Comparison of ENCODE assay signal across 9 cellular contexts in the genomic region with DNA sequence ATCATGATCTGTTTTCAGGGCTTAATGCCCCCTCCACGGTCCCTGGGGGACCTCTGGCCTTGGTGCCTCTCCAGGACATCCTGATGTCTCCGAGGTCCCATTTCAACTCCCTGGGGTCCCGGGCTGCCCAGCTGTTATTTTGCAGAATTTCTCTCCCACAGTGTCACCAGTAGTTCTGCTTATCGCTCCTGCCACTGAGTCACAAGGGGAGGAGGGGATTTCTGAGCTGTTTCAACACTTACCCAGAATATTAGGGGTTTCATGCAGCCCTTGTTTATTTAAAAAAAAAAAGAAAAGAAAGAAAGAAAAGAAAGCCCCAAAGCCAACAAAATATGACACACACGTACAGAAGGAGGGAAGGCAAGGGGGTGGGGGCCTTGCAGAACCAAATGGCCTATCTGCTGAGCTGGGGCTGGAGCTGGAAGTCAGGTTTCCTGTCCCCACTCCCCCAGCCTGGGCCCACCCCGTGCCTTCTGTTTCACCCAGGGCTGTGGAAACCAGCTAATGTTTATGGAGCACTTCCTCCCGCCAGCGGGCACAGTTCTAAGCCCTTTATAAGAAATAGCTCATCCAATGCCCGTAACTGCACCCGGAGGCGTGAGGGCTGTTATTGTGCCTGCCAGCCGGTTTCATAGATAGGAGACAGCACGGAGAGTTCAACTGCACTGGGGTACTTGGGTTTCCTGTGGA. TPM values are rescaled to one million over a fixed set of nuclear protein-coding genes. Genes with fewer than 3 reads are reported as not detected.
DNase-seq lines count a peak whose midpoint lies in the region; ATAC-seq, FAIRE-seq and TF ChIP-seq lines count a peak whose summit lies in the region.
"Had no signal": no experiment of that assay in that cellular context is flagged by ENCODE, and none has a peak within 500 bp of the region (broad histone marks: within the 10 kb centered on the region; RNA-seq: fewer than 3 reads in every experiment).

No MANE protein-coding gene starts in this region.

- peak overlapping the region; percentile 97 for H3K27ac Mint-ChIP-seq in activated naive CD4-positive, alpha-beta T cell treated with anti-CD3 and anti-CD28 coated beads, Interleukin-2, amount 50 U/mL, for 24 hours

- ATAC-seq in GM21447 (IDR thresholded peaks at IDR 0.05; ENCODE audit: unreplicated experiment): no peak
- ATAC-seq: HCT116 had no signal

- DNase-seq in Daoy (ENCODE audit: low read depth) (peak; percentile 42), NB4 (ENCODE audit: low read depth) (peak; percentile 93), hepatic stellate cell (ENCODE audit: low spot score) (peak; percentile 54), NCI-H446 (lab: John Stamatoyannopoulos, UW) (no peak), D721Med (ENCODE audit: insufficient read length, low spot score) (no peak)
- DNase-seq in stimulated activated CD4-positive, alpha-beta T cell treated with anti-CD3 and anti-CD28 coated beads, Interleukin-15, amount 100 ng/mL, for 48 hours (ENCODE audit: low read depth in 2 of 2): peak; percentile 75

- H3K27me3 Mint-ChIP-seq in activated naive CD4-positive, alpha-beta T cell treated with anti-CD3 and anti-CD28 coated beads, Interleukin-2, amount 50 U/mL, for 24 hours: no peaks in the 10 kb centered on the region

- H3K4me3 Mint-ChIP-seq in activated naive CD4-positive, alpha-beta T cell treated with anti-CD3 and anti-CD28 coated beads, Interleukin-2, amount 50 U/mL, for 24 hours: peak overlapping the region; percentile 85

- TF ChIP-seq CTCF in NB4 (IDR thresholded peaks at IDR 0.05; ENCODE audit: low read depth, low read length) (no peak), D721Med (IDR thresholded peaks at IDR 0.05; ENCODE audit: insufficient read depth, missing control alignments) (no peak)

- peak overlapping the region; percentile 43 for H3K4me3 ChIP-seq in NB4 (ENCODE audit: low read depth, low read length)

- no peak for FAIRE-seq in D721Med (lab: Jason Lieb, UNC)

- peaks cover 54% of the 10 kb centered on the region for H3K4me1 Mint-ChIP-seq in activated naive CD4-positive, alpha-beta T cell treated with anti-CD3 and anti-CD28 coated beads, Interleukin-2, amount 50 U/mL, for 24 hours

- TF ChIP-seq POLR2A in NB4 (IDR thresholded peaks at IDR 0.05; ENCODE audit: extremely low read depth, insufficient read length): no peak

- no peaks in the 10 kb centered on the region for H3K9me3 Mint-ChIP-seq in activated naive CD4-positive, alpha-beta T cell treated with anti-CD3 and anti-CD28 coated beads, Interleukin-2, amount 50 U/mL, for 24 hours

- H3K36me3 Mint-ChIP-seq in activated naive CD4-positive, alpha-beta T cell treated with anti-CD3 and anti-CD28 coated beads, Interleukin-2, amount 50 U/mL, for 24 hours: no peaks in the 10 kb centered on the region

RNA-seq across cellular contexts. Expression of a gene that starts 8.4 kb away (rescaled TPM):
- total RNA-seq in Daoy (2014; rRNA removed; shearing (Covaris generic)): 2.9 and 5.4 TPM in 2 replicates

RNA-seq across cellular contexts. Expression of a gene that starts 23.0 kb away (rescaled TPM):
- total RNA-seq in Daoy (2014; rRNA removed; shearing (Covaris generic)): 0.23 and 1.2 TPM in 2 replicates

Comparison
In these comparisons a context has a peak if more than half of its experiments do, and no peak if none do; other contexts are left out.
1. DNase-seq: peak in Daoy (single experiment), NB4 (single experiment), hepatic stellate cell (single experiment) and stimulated activated CD4-positive, alpha-beta T cell treated with anti-CD3 and anti-CD28 coated beads, Interleukin-15, amount 100 ng/mL, for 48 hours (2 of 2); none in NCI-H446 (0 of 2) and D721Med (single experiment).